Comparison of ENCODE assay signal across 27 cellular contexts in the genomic region with DNA sequence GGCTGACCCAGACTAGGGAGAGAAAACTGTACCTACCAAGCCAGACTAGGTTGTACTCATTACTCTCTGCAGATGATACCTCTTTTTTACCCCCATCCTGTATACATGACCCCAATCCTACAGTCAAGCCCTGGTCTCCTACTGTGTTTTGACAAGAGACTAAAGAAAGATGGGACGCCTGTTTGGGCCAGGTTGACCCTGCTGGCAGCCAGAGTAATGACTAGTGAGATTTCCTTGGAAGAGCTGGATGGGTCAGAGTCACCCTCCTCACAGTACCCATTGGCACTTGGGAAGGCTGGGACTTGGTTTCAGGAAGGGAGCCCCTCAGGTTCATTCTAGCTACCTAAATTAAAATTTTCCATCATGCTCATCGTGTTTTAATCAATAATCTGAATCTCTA.
"Had no signal": no experiment of that assay in that cellular context is flagged by ENCODE, and none has a peak within 500 bp of the region (broad histone marks: within the 10 kb centered on the region; RNA-seq: fewer than 3 reads in every experiment).

No MANE protein-coding gene starts in this region.

- H3K4me1 ChIP-seq: parathyroid adenoma, psoas muscle, suprapubic skin, upper lobe of right lung had no signal

- H3K4me3 ChIP-seq: psoas muscle, suprapubic skin, tibial artery, upper lobe of right lung had no signal

- H3K79me2 ChIP-seq: parathyroid adenoma had no signal

- DNase-seq: activated CD4-positive, alpha-beta memory T cell treated with anti-CD3 and anti-CD28 coated beads for 36 hours; activated CD4-positive, alpha-beta T cell treated with anti-CD3 and anti-CD28 coated beads for 48 hours; activated CD8-positive, alpha-beta memory T cell treated with anti-CD3 and anti-CD28 coated beads, Interleukin-2, amount 50 U/mL, for 4 hours; activated gamma-delta T cell; activated naive CD4-positive, alpha-beta T cell treated with anti-CD3 and anti-CD28 coated beads, Interleukin-2, amount 10 ng/mL, durations not matched to agents 7 days and 5 days; activated naive CD8-positive, alpha-beta T cell treated with anti-CD3 and anti-CD28 coated beads, Interleukin-2, amount 10 ng/mL, durations not matched to agents 7 days and 5 days; activated T-cell treated with anti-CD3 and anti-CD28 coated beads, Interleukin-2, amount 50 U/mL, for 1 hour; brain microvascular endothelial cell; caudate nucleus; cortex of kidney; effector memory CD8-positive, alpha-beta T cell; left cardiac atrium; midbrain; naive thymus-derived CD4-positive, alpha-beta T cell; psoas muscle; stimulated activated CD4-positive, alpha-beta T cell treated with anti-CD3 and anti-CD28 coated beads, Interleukin-15, amount 100 ng/mL, for 24 hours; stimulated activated CD4-positive, alpha-beta T cell treated with anti-CD3 and anti-CD28 coated beads, Interleukin-2, amount 100 ng/mL, for 24 hours; stimulated activated naive CD4-positive, alpha-beta T cell; T-helper 1 cell; tibial artery; upper lobe of right lung had no signal

- H3K27me3 ChIP-seq: brain microvascular endothelial cell, suprapubic skin, tibial artery, upper lobe of right lung had no signal

- FAIRE-seq: astrocyte, keratinocyte, TTC549 had no signal

- H3K27ac ChIP-seq: brain microvascular endothelial cell, psoas muscle, suprapubic skin, tibial artery, VCaP had no signal

- H3K9me3 ChIP-seq: psoas muscle, suprapubic skin, tibial artery, upper lobe of right lung had no signal

- H3K36me3 ChIP-seq: brain microvascular endothelial cell, suprapubic skin, tibial artery, upper lobe of right lung had no signal

- H2AFZ ChIP-seq: parathyroid adenoma had no signal

- H3K9ac ChIP-seq: parathyroid adenoma had no signal
